14 cellular contexts compared by ENCODE assay signal in the genomic region with DNA sequence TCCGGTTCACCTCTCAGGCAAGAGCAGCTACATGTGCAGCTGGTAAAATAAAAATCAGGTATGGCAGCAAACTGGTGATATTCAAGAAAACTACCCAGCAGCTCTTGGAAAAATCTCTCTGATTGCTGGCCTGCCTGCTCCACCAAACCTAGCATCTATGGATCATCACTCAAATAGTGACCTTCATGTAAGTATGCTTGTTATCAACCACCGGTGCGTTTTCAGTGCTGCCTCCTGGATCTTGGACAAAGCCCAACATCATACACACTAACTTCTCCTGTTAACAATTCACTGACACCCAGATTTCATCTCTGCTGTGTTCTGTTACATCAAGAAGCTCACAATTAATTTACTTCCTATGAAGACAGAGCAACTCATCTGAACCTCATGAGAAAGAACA. TPM values are rescaled to one million over a fixed set of nuclear protein-coding genes. Genes with fewer than 3 reads are reported as not detected.
DNase-seq lines count a peak whose midpoint lies in the region; ATAC-seq and FAIRE-seq lines count a peak whose summit lies in the region.
"Had no signal": no experiment of that assay in that cellular context is flagged by ENCODE, and none has a peak within 500 bp of the region (broad histone marks: within the 10 kb centered on the region; RNA-seq: fewer than 3 reads in every experiment).

No MANE protein-coding gene starts in this region.

- H3K9me3 Mint-ChIP-seq in activated naive CD4-positive, alpha-beta T cell treated with anti-CD3 and anti-CD28 coated beads for 36 hours: no peaks in the 10 kb centered on the region
- peaks cover 0 to 3% of the 10 kb centered on the region in 2 donors for H3K9me3 Mint-ChIP-seq in activated naive CD4-positive, alpha-beta T cell treated with anti-CD3 and anti-CD28 coated beads, Interleukin-2, amount 50 U/mL, for 72 hours
- no peaks in the 10 kb centered on the region for H3K9me3 Mint-ChIP-seq in activated T-helper 17 cell treated with anti-CD3 and anti-CD28 coated beads, Interleukin-2, amount 50 U/mL, for 72 hours
- H3K9me3 Mint-ChIP-seq: naive B cell; stimulated activated memory B cell treated with anti-CD40 and anti-IgM and Interleukin-4, amounts not matched to agents 10 μg/mL and 1 μg/mL and 100 μg/mL, for 72 hours had no signal

- peaks cover 47% of the 10 kb centered on the region for H3K36me3 Mint-ChIP-seq in activated naive CD4-positive, alpha-beta T cell treated with anti-CD3 and anti-CD28 coated beads for 36 hours (ENCODE audit: low read depth)
- peaks cover 31 to 45% of the 10 kb centered on the region in 2 donors for H3K36me3 Mint-ChIP-seq in activated naive CD4-positive, alpha-beta T cell treated with anti-CD3 and anti-CD28 coated beads, Interleukin-2, amount 50 U/mL, for 72 hours
- peaks cover 99% of the 10 kb centered on the region for H3K36me3 Mint-ChIP-seq in activated T-helper 17 cell treated with anti-CD3 and anti-CD28 coated beads, Interleukin-2, amount 50 U/mL, for 72 hours (ENCODE audit: low read depth)
- H3K36me3 Mint-ChIP-seq: naive B cell; stimulated activated memory B cell treated with anti-CD40 and anti-IgM and Interleukin-4, amounts not matched to agents 10 μg/mL and 1 μg/mL and 100 μg/mL, for 72 hours had no signal

- CTCF ChIA-PET in activated naive CD4-positive, alpha-beta T cell treated with anti-CD3 and anti-CD28 coated beads for 36 hours (lab: Charles Lee): interaction anchor here (0.9 kb wide), 1 partner anchor 206 kb away, joined by 5 read pairs; no protein-coding TSS in a partner anchor

- no peaks in the 10 kb centered on the region for H3K27me3 Mint-ChIP-seq in activated naive CD4-positive, alpha-beta T cell treated with anti-CD3 and anti-CD28 coated beads for 36 hours (ENCODE audit: low read depth)
- no peaks in the 10 kb centered on the region for H3K27me3 Mint-ChIP-seq in activated T-helper 17 cell treated with anti-CD3 and anti-CD28 coated beads, Interleukin-2, amount 50 U/mL, for 72 hours
- H3K27me3 Mint-ChIP-seq: naive B cell; stimulated activated memory B cell treated with anti-CD40 and anti-IgM and Interleukin-4, amounts not matched to agents 10 μg/mL and 1 μg/mL and 100 μg/mL, for 72 hours had no signal

- no peak for ATAC-seq in activated naive CD4-positive, alpha-beta T cell treated with anti-CD3 and anti-CD28 coated beads, Interleukin-2, amount 50 U/mL, for 72 hours
- ATAC-seq in activated T-helper 17 cell treated with anti-CD3 and anti-CD28 coated beads, Interleukin-2, amount 50 U/mL, for 72 hours (replicated peaks): no peak
- no peak for ATAC-seq in GM18867 (IDR thresholded peaks at IDR 0.05; ENCODE audit: unreplicated experiment)
- ATAC-seq: stimulated activated memory B cell treated with anti-CD40 and anti-IgM and Interleukin-4, amounts not matched to agents 10 μg/mL and 1 μg/mL and 100 μg/mL, for 72 hours had no signal

- H3K4me3 Mint-ChIP-seq in activated naive CD4-positive, alpha-beta T cell treated with anti-CD3 and anti-CD28 coated beads for 36 hours: no peak overlapping the region
- peak overlapping the region; percentile 66 for H3K4me3 Mint-ChIP-seq in activated T-helper 17 cell treated with anti-CD3 and anti-CD28 coated beads, Interleukin-2, amount 50 U/mL, for 72 hours
- H3K4me3 Mint-ChIP-seq: naive B cell; stimulated activated memory B cell treated with anti-CD40 and anti-IgM and Interleukin-4, amounts not matched to agents 10 μg/mL and 1 μg/mL and 100 μg/mL, for 72 hours had no signal

- intact Hi-C loops in activated naive CD4-positive, alpha-beta T cell treated with anti-CD3 and anti-CD28 coated beads for 36 hours (cut with micrococcal nuclease): no loop called here

- no peak for DNase-seq in activated naive CD4-positive, alpha-beta T cell treated with anti-CD3 and anti-CD28 coated beads for 36 hours
- no peak for DNase-seq in activated naive CD4-positive, alpha-beta T cell treated with anti-CD3 and anti-CD28 coated beads, Interleukin-2, amount 50 U/mL, for 72 hours (ENCODE audit: low spot score in 2 of 2)
- no peak for DNase-seq in GM19239 (ENCODE audit: insufficient read length, low spot score)
- peak; percentile 40 for DNase-seq in kidney tubule cell (ENCODE audit: low spot score)
- no peak for DNase-seq in activated gamma-delta T cell treated with Interleukin-2 at 50 U/mL for 16 hours
- DNase-seq in stimulated activated CD4-positive, alpha-beta T cell treated with anti-CD3 and anti-CD28 coated beads, Interleukin-15, amount 100 ng/mL, for 24 hours: no peak
- DNase-seq: KG1, naive B cell, NCI-H1694, NCI-H510A treated with DMSO at 0.1 percent for 48 hours, RPMI8226 had no signal

- H3K4me1 Mint-ChIP-seq in activated naive CD4-positive, alpha-beta T cell treated with anti-CD3 and anti-CD28 coated beads for 36 hours (ENCODE audit: low read depth): peaks cover 79% of the 10 kb centered on the region
- peaks cover 52% of the 10 kb centered on the region for H3K4me1 Mint-ChIP-seq in activated T-helper 17 cell treated with anti-CD3 and anti-CD28 coated beads, Interleukin-2, amount 50 U/mL, for 72 hours

- H3K27ac Mint-ChIP-seq in activated naive CD4-positive, alpha-beta T cell treated with anti-CD3 and anti-CD28 coated beads for 36 hours: peak overlapping the region; percentile 9
- H3K27ac Mint-ChIP-seq in activated naive CD4-positive, alpha-beta T cell treated with anti-CD3 and anti-CD28 coated beads, Interleukin-2, amount 50 U/mL, for 72 hours: no peak overlapping the region
- H3K27ac Mint-ChIP-seq in activated T-helper 17 cell treated with anti-CD3 and anti-CD28 coated beads, Interleukin-2, amount 50 U/mL, for 72 hours: no peak overlapping the region
- H3K27ac Mint-ChIP-seq: stimulated activated memory B cell treated with anti-CD40 and anti-IgM and Interleukin-4, amounts not matched to agents 10 μg/mL and 1 μg/mL and 100 μg/mL, for 72 hours had no signal

- FAIRE-seq in GM19239 (lab: Jason Lieb, UNC): peak; percentile 35

RNA-seq across cellular contexts. Expression of a gene that starts 8.9 kb away (rescaled TPM):
- 100 to 1,000 TPM in 1 of 2 experiments, 10 to 100 TPM in 1; 99.4 to 101 TPM for total RNA-seq in activated naive CD4-positive, alpha-beta T cell treated with anti-CD3 and anti-CD28 coated beads for 36 hours
- total RNA-seq in activated naive CD4-positive, alpha-beta T cell treated with anti-CD3 and anti-CD28 coated beads, Interleukin-2, amount 50 U/mL, for 72 hours: 100 to 1,000 TPM in 1 of 2 donors, 10 to 100 TPM in 1; 91.6 to 153 TPM
- 100 to 1,000 TPM; 151 to 222 TPM for total RNA-seq in activated T-helper 17 cell treated with anti-CD3 and anti-CD28 coated beads, Interleukin-2, amount 50 U/mL, for 72 hours
